ENCODE assay signal across 1 cellular context in the genomic region with DNA sequence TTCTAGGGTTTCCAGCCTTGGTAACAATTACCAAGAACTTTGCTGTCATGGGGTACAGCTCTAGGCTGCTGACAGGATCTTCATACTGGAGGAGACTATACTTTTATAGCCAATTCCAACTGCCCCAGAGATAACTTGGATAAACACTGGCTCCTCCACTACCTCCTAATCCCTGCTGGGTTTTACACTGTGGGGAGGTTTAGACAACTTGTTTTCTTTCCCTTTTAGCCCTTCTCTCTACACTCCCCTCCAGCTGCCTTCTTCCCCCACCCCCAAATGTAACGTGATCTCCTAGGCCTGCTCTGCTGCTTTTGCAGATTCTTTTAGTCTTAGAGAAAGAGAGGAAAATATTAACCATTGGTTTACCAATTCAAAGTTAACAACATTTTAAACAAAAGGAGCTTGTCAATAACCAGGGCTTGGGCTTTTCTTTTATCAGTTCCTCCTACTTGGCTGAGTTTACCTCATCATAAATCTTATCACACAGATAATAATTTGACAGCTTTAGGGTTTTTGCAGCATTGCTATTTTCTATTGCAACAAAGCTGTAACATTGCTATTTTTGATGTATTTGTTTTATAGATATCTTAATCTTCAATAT.
TF ChIP-seq lines count a peak whose summit lies in the region.

No MANE protein-coding gene starts in this region.

TF ChIP-seq in A549, 52 proteins besides CTCF, POLR2A, EP300 and RAD21 (continued from another document):
- TF ChIP-seq, protein P1, sequence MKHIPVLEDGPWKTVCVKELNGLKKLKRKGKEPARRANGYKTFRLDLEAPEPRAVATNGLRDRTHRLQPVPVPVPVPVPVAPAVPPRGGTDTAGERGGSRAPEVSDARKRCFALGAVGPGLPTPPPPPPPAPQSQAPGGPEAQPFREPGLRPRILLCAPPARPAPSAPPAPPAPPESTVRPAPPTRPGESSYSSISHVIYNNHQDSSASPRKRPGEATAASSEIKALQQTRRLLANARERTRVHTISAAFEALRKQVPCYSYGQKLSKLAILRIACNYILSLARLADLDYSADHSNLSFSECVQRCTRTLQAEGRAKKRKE (CRISPR knock-in tag; IDR thresholded peaks at IDR 0.05; ENCODE audit: low read depth), result no peak
- TF ChIP-seq ZNF302 (CRISPR knock-in tag; IDR thresholded peaks at IDR 0.05), result no peak
